1 cellular context compared by ENCODE assay signal in the genomic region with DNA sequence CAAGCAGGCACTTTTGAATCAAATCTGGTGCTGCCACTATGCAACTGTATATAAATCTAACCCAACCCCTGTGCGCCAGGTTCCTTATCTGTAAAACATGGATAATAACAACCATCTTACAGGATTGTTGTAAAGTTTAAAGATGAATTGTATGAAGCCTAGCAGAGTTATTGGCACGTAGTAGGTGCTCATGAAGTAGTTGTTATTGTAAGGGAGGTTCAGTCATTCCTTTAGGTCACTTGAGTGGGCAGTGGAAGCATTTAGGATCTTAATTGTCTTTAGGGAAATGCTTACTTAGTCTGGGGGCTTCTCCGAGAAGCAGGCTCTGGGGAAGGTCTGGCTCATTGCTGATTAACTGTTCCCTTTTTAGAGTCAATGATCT.
TF ChIP-seq lines count a peak whose summit lies in the region.

No MANE protein-coding gene starts in this region.

TF ChIP-seq in WTC11, 78 proteins besides CTCF, POLR2A, EP300 and RAD21:
- TF ChIP-seq CREB1 (CRISPR knock-in tag; IDR thresholded peaks at IDR 0.05) (no peak), TEAD1 (CRISPR knock-in tag; IDR thresholded peaks at IDR 0.05) (no peak)
- TF ChIP-seq, protein P1, sequence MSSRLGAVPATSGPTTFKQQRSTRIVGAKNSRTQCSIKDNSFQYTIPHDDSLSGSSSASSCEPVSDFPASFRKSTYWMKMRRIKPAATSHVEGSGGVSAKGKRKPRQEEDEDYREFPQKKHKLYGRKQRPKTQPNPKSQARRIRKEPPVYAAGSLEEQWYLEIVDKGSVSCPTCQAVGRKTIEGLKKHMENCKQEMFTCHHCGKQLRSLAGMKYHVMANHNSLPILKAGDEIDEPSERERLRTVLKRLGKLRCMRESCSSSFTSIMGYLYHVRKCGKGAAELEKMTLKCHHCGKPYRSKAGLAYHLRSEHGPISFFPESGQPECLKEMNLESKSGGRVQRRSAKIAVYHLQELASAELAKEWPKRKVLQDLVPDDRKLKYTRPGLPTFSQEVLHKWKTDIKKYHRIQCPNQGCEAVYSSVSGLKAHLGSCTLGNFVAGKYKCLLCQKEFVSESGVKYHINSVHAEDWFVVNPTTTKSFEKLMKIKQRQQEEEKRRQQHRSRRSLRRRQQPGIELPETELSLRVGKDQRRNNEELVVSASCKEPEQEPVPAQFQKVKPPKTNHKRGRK (CRISPR knock-in tag; IDR thresholded peaks at IDR 0.05; ENCODE audit: borderline replicate concordance), result no peak
- TF ChIP-seq, protein P2, sequence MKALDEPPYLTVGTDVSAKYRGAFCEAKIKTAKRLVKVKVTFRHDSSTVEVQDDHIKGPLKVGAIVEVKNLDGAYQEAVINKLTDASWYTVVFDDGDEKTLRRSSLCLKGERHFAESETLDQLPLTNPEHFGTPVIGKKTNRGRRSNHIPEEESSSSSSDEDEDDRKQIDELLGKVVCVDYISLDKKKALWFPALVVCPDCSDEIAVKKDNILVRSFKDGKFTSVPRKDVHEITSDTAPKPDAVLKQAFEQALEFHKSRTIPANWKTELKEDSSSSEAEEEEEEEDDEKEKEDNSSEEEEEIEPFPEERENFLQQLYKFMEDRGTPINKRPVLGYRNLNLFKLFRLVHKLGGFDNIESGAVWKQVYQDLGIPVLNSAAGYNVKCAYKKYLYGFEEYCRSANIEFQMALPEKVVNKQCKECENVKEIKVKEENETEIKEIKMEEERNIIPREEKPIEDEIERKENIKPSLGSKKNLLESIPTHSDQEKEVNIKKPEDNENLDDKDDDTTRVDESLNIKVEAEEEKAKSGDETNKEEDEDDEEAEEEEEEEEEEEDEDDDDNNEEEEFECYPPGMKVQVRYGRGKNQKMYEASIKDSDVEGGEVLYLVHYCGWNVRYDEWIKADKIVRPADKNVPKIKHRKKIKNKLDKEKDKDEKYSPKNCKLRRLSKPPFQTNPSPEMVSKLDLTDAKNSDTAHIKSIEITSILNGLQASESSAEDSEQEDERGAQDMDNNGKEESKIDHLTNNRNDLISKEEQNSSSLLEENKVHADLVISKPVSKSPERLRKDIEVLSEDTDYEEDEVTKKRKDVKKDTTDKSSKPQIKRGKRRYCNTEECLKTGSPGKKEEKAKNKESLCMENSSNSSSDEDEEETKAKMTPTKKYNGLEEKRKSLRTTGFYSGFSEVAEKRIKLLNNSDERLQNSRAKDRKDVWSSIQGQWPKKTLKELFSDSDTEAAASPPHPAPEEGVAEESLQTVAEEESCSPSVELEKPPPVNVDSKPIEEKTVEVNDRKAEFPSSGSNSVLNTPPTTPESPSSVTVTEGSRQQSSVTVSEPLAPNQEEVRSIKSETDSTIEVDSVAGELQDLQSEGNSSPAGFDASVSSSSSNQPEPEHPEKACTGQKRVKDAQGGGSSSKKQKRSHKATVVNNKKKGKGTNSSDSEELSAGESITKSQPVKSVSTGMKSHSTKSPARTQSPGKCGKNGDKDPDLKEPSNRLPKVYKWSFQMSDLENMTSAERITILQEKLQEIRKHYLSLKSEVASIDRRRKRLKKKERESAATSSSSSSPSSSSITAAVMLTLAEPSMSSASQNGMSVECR (CRISPR knock-in tag; IDR thresholded peaks at IDR 0.05; ENCODE audit: borderline replicate concordance), result no peak
